31 cellular contexts compared by ENCODE assay signal in the genomic region with DNA sequence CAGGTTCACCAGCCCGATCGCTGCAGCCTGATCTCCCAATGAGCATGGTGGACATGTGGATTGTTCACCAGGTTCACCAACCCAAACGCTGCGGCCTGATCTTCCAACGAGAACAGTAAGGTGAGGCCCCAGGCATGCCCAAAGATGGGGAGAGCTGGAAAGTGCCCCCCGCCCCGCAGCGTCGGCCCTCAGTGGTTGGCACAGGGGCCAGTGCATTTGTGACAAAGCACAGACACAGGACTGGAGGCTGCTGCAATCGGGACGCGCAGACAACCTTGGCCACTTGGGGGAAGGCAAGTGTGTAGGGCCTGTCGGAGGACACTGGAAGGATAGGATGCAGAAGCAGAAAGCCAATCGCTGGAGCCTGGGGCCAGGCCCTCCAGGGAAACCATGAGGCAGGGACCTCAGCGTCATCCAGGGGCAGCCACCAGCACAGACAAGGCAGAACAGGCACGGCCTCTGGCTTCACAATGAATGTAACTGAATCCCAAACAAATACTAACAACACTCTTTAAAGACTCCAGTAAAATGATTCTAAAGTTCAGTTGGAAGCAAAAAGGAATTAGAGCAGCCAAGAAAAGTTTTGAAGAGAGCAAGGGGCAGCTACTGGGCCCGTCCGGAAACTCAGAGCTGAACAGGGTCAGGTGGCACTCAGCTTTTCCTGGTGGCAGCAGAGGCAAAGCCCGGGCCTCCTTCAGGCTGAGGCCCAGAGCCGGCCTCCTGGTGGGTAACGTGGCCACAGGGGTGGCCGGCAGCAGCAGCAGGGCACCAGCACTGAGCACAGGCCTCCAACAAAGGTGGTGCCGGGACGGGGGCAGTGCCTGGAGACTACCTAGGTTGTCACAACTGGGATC. TPM values are rescaled to one million over a fixed set of nuclear protein-coding genes. Genes with fewer than 3 reads are reported as not detected.
A peak's percentile ranks its signal among the peaks of the same experiment; 100 is the strongest.
DNase-seq lines count a peak whose midpoint lies in the region; ATAC-seq and TF ChIP-seq lines count a peak whose summit lies in the region.
"Had no signal": no experiment of that assay in that cellular context is flagged by ENCODE, and none has a peak within 500 bp of the region (broad histone marks: within the 10 kb centered on the region; RNA-seq: fewer than 3 reads in every experiment).

No MANE protein-coding gene starts in this region.

- peak overlapping the region; percentile 38 to 52 for H3K27ac ChIP-seq in liver (ENCODE audit: low read depth in 1 of 2, low read length in 2 of 2)
- H3K27ac ChIP-seq: coronary artery, heart left ventricle, neutrophil, PC-9, prostate gland, testis had no signal

- no peak overlapping the region for H3K4me3 Mint-ChIP-seq in activated T-helper 17 cell treated with anti-CD3 and anti-CD28 coated beads, Interleukin-2, amount 50 U/mL, for 72 hours
- H3K4me3 Mint-ChIP-seq: activated CD8-positive, alpha-beta T cell treated with anti-CD3 and anti-CD28 coated beads, Interleukin-2, amount 10 ng/mL, durations not matched to agents 7 days and 5 days; CD8-positive, alpha-beta T cell; effector memory CD8-positive, alpha-beta T cell had no signal

- DNase-seq in activated naive CD4-positive, alpha-beta T cell treated with anti-CD3 and anti-CD28 coated beads, Interleukin-2, amount 50 U/mL, for 72 hours (ENCODE audit: low spot score in 2 of 2), result no peak
- no peak for DNase-seq in activated naive CD4-positive, alpha-beta T cell treated with anti-CD3 and anti-CD28 coated beads, Interleukin-2, amount 50 U/mL, for 16 hours
- no peak for DNase-seq in retina
- DNase-seq in activated CD4-positive, alpha-beta T cell treated with anti-CD3 and anti-CD28 coated beads, Interleukin-2, amount 50 U/mL, for 4 hours, result no peak
- DNase-seq in activated CD4-positive, CD25-positive, alpha-beta regulatory T cell (lab: John Stamatoyannopoulos, UW), result no peak
- DNase-seq: 8988T; activated CD4-positive, CD25-positive, alpha-beta regulatory T cell treated with anti-CD3 and anti-CD28 coated beads, Interleukin-2, amount 50 U/mL, for 72 hours; activated CD8-positive, alpha-beta T cell treated with anti-CD3 and anti-CD28 coated beads, Interleukin-2, amount 10 ng/mL, durations not matched to agents 7 days and 5 days; activated gamma-delta T cell treated with Interleukin-2 at 50 U/mL for 16 hours; amygdala; CD8-positive, alpha-beta T cell; DMS 273 treated with DMSO at 0.1 percent for 48 hours; effector memory CD8-positive, alpha-beta T cell; EL; KBM-7; MG63; NCI-H1105 treated with DMSO at 0.1 percent for 48 hours; NCI-H1930; NCI-H526; NK-92 treated with Interleukin-12 subunit alpha and Interleukin-12 subunit beta, amount 100 ng/mL, for 24 hours; PC-9; SHP77 treated with DMSO at 0.1 percent for 48 hours; stimulated activated naive CD4-positive, alpha-beta T cell treated with Interleukin-2 at 50 U/mL for 16 hours; testis had no signal

- WGBS in liver, result 70% methylated on average over 24 of the region's 24 CpGs

- TF ChIP-seq CTCF in liver (IDR thresholded peaks at IDR 0.05; ENCODE audit: low read depth, low read length, missing input control), result no peak

- H3K9me3 ChIP-seq in liver (ENCODE audit: control insufficient read depth in 4 of 4, low read length in 3 of 4), result no peaks in the 10 kb centered on the region
- H3K9me3 ChIP-seq: heart left ventricle, MG63, neutrophil, prostate gland, testis had no signal

- no peaks in the 10 kb centered on the region for H3K27me3 Mint-ChIP-seq in activated T-helper 17 cell treated with anti-CD3 and anti-CD28 coated beads, Interleukin-2, amount 50 U/mL, for 72 hours
- H3K27me3 Mint-ChIP-seq: effector memory CD8-positive, alpha-beta T cell had no signal

- H3K4me1 Mint-ChIP-seq in activated T-helper 17 cell treated with anti-CD3 and anti-CD28 coated beads, Interleukin-2, amount 50 U/mL, for 72 hours, result peaks cover 21% of the 10 kb centered on the region

- H3K4me3 ChIP-seq in liver (ENCODE audit: low read depth in 1 of 3, low read length in 3 of 3), result no peak overlapping the region
- H3K4me3 ChIP-seq: coronary artery, heart left ventricle, MG63, PC-9, prostate gland, testis had no signal

- H3K36me3 Mint-ChIP-seq in activated naive CD4-positive, alpha-beta T cell treated with anti-CD3 and anti-CD28 coated beads, Interleukin-2, amount 50 U/mL, for 72 hours, result peaks cover 8 to 12% of the 10 kb centered on the region in 2 donors
- peaks cover 17% of the 10 kb centered on the region for H3K36me3 Mint-ChIP-seq in activated T-helper 17 cell treated with anti-CD3 and anti-CD28 coated beads, Interleukin-2, amount 50 U/mL, for 72 hours (ENCODE audit: low read depth)

- no peaks in the 10 kb centered on the region for H3K27me3 ChIP-seq in liver (ENCODE audit: control insufficient read depth in 4 of 4, insufficient read depth in 4 of 4, low read length in 3 of 4)
- H3K27me3 ChIP-seq: heart left ventricle, MG63, testis had no signal

- no peaks in the 10 kb centered on the region for H3K9me3 Mint-ChIP-seq in activated naive CD4-positive, alpha-beta T cell treated with anti-CD3 and anti-CD28 coated beads, Interleukin-2, amount 50 U/mL, for 72 hours
- H3K9me3 Mint-ChIP-seq in activated T-helper 17 cell treated with anti-CD3 and anti-CD28 coated beads, Interleukin-2, amount 50 U/mL, for 72 hours, result no peaks in the 10 kb centered on the region
- H3K9me3 Mint-ChIP-seq: CD8-positive, alpha-beta T cell; effector memory CD8-positive, alpha-beta T cell had no signal

- peaks cover 16 to 54% (median 39%) of the 10 kb centered on the region in 4 donors for H3K4me1 ChIP-seq in liver (ENCODE audit: control insufficient read depth in 4 of 4, insufficient read depth in 4 of 4, low read length in 3 of 4)
- H3K4me1 ChIP-seq: prostate gland, testis had no signal

- no peak for ATAC-seq in activated naive CD4-positive, alpha-beta T cell treated with anti-CD3 and anti-CD28 coated beads, Interleukin-2, amount 50 U/mL, for 72 hours
- no peak for ATAC-seq in activated T-helper 17 cell treated with anti-CD3 and anti-CD28 coated beads, Interleukin-2, amount 50 U/mL, for 72 hours (replicated peaks)
- no peak for ATAC-seq in HG03280 (IDR thresholded peaks at IDR 0.05; ENCODE audit: unreplicated experiment)
- ATAC-seq: activated CD8-positive, alpha-beta T cell treated with anti-CD3 and anti-CD28 coated beads, Interleukin-2, amount 10 ng/mL, durations not matched to agents 7 days and 5 days; CD8-positive, alpha-beta T cell; effector memory CD8-positive, alpha-beta T cell had no signal

- no peaks in the 10 kb centered on the region for H3K36me3 ChIP-seq in liver (ENCODE audit: control insufficient read depth in 4 of 4, insufficient read depth in 3 of 4, low read depth in 1 of 4, low read length in 3 of 4)
- H3K36me3 ChIP-seq: MG63, neutrophil, prostate gland had no signal

- TF ChIP-seq RAD21 in liver (IDR thresholded peaks at IDR 0.05), result no peak

- H3K9ac ChIP-seq in liver (ENCODE audit: low read depth in 1 of 2, low read length in 2 of 2), result no peak overlapping the region

- H3K27ac Mint-ChIP-seq in activated naive CD4-positive, alpha-beta T cell treated with anti-CD3 and anti-CD28 coated beads, Interleukin-2, amount 50 U/mL, for 72 hours, result peak overlapping the region; percentile 47 to 77
- H3K27ac Mint-ChIP-seq in activated T-helper 17 cell treated with anti-CD3 and anti-CD28 coated beads, Interleukin-2, amount 50 U/mL, for 72 hours, result peak overlapping the region; percentile 46
- H3K27ac Mint-ChIP-seq: activated CD8-positive, alpha-beta T cell treated with anti-CD3 and anti-CD28 coated beads, Interleukin-2, amount 10 ng/mL, durations not matched to agents 7 days and 5 days; CD8-positive, alpha-beta T cell had no signal

TF ChIP-seq in liver, 16 proteins besides CTCF, POLR2A, EP300 and RAD21 (continues in another document):
- TF ChIP-seq, protein P1, sequence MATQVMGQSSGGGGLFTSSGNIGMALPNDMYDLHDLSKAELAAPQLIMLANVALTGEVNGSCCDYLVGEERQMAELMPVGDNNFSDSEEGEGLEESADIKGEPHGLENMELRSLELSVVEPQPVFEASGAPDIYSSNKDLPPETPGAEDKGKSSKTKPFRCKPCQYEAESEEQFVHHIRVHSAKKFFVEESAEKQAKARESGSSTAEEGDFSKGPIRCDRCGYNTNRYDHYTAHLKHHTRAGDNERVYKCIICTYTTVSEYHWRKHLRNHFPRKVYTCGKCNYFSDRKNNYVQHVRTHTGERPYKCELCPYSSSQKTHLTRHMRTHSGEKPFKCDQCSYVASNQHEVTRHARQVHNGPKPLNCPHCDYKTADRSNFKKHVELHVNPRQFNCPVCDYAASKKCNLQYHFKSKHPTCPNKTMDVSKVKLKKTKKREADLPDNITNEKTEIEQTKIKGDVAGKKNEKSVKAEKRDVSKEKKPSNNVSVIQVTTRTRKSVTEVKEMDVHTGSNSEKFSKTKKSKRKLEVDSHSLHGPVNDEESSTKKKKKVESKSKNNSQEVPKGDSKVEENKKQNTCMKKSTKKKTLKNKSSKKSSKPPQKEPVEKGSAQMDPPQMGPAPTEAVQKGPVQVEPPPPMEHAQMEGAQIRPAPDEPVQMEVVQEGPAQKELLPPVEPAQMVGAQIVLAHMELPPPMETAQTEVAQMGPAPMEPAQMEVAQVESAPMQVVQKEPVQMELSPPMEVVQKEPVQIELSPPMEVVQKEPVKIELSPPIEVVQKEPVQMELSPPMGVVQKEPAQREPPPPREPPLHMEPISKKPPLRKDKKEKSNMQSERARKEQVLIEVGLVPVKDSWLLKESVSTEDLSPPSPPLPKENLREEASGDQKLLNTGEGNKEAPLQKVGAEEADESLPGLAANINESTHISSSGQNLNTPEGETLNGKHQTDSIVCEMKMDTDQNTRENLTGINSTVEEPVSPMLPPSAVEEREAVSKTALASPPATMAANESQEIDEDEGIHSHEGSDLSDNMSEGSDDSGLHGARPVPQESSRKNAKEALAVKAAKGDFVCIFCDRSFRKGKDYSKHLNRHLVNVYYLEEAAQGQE (IDR thresholded peaks at IDR 0.05), result no peak
- TF ChIP-seq TAF1 (conservative IDR thresholded peaks at IDR 0.05) (no peak), EGR1 (IDR thresholded peaks at IDR 0.05; ENCODE audit: low read depth in 2 of 2) (no peak), YY1 (IDR thresholded peaks at IDR 0.05) (no peak), HNF4A (conservative IDR thresholded peaks at IDR 0.05) (peak; percentile 18 to 53)

RNA-seq across cellular contexts. Expression of a gene that starts 13.3 kb away (rescaled TPM):
- 10 to 100 TPM; 38.2 to 41.7 TPM for total RNA-seq in activated naive CD4-positive, alpha-beta T cell treated with anti-CD3 and anti-CD28 coated beads, Interleukin-2, amount 50 U/mL, for 72 hours
- total RNA-seq in activated T-helper 17 cell treated with anti-CD3 and anti-CD28 coated beads, Interleukin-2, amount 50 U/mL, for 72 hours, result 10 to 100 TPM; 28.6 to 35.1 TPM
- 10 to 100 TPM; 13.0 to 24.1 TPM for total RNA-seq in liver
- 1 to 10 TPM; 4.6 to 8.3 TPM for polyA plus RNA-seq in liver

RNA-seq across cellular contexts. Expression of a gene that starts 27.1 kb away (rescaled TPM):
- 10 to 100 TPM; 35.2 to 36.9 TPM for total RNA-seq in activated naive CD4-positive, alpha-beta T cell treated with anti-CD3 and anti-CD28 coated beads, Interleukin-2, amount 50 U/mL, for 72 hours
- 10 to 100 TPM; 26.4 to 30.0 TPM for total RNA-seq in activated T-helper 17 cell treated with anti-CD3 and anti-CD28 coated beads, Interleukin-2, amount 50 U/mL, for 72 hours
- total RNA-seq in liver, result 10 to 100 TPM; 10.2 to 21.9 TPM
- polyA plus RNA-seq in liver, result 1 to 10 TPM; 5.1 to 9.5 TPM

RNA-seq across cellular contexts. Expression of a gene that starts 39.1 kb away (rescaled TPM):
- 10 to 100 TPM; 15.9 to 22.8 TPM for total RNA-seq in activated naive CD4-positive, alpha-beta T cell treated with anti-CD3 and anti-CD28 coated beads, Interleukin-2, amount 50 U/mL, for 72 hours
- total RNA-seq in activated T-helper 17 cell treated with anti-CD3 and anti-CD28 coated beads, Interleukin-2, amount 50 U/mL, for 72 hours, result 10 to 100 TPM; 19.5 to 41.3 TPM
- total RNA-seq in liver, result 10 to 100 TPM; 15.9 to 17.5 TPM
- 10 to 100 TPM in 1 of 2 donors, 1 to 10 TPM in 1; 5.8 to 18.1 TPM for polyA plus RNA-seq in liver
